In genomic region chr10:130799532-130799931, GRCh38 we compare ENCODE assay signal across 23 cellular contexts.
"Had no signal": no experiment of that assay in that cellular context is flagged by ENCODE, and none has a peak within 500 bp of the region (broad histone marks: within the 10 kb centered on the region; RNA-seq: fewer than 3 reads in every experiment).

No MANE protein-coding gene starts in this region.

- H3K9ac ChIP-seq: neural progenitor cell had no signal

- H3K4me3 Mint-ChIP-seq: immature natural killer cell; natural killer cell treated with Interleukin-12 subunit alpha and Interleukin-12 subunit beta and Interleukin-15 and Interleukin-18, amount 100 ng/mL, for 72 hours; neural progenitor cell; stimulated activated memory B cell treated with anti-CD40 and anti-IgM and Interleukin-4, amounts not matched to agents 10 μg/mL and 1 μg/mL and 100 μg/mL, for 72 hours; stimulated activated naive CD8-positive, alpha-beta T cell treated with anti-CD3 and anti-CD28 coated beads, Interleukin-15, Interleukin-2, amounts not matched to agents 100 ng/mL and 50 ng/mL, for 24 hours had no signal

- H3K27me3 ChIP-seq: neural progenitor cell, right lobe of liver, tibial artery, upper lobe of left lung, vagina had no signal

- H3K36me3 Mint-ChIP-seq: immature natural killer cell; natural killer cell treated with Interleukin-12 subunit alpha and Interleukin-12 subunit beta and Interleukin-15 and Interleukin-18, amount 100 ng/mL, for 72 hours; neural progenitor cell; stimulated activated memory B cell treated with anti-CD40 and anti-IgM and Interleukin-4, amounts not matched to agents 10 μg/mL and 1 μg/mL and 100 μg/mL, for 72 hours had no signal

- H3K27me3 Mint-ChIP-seq: natural killer cell treated with Interleukin-12 subunit alpha and Interleukin-12 subunit beta and Interleukin-15 and Interleukin-18, amount 100 ng/mL, for 72 hours; stimulated activated memory B cell treated with anti-CD40 and anti-IgM and Interleukin-4, amounts not matched to agents 10 μg/mL and 1 μg/mL and 100 μg/mL, for 72 hours; stimulated activated naive CD8-positive, alpha-beta T cell treated with anti-CD3 and anti-CD28 coated beads, Interleukin-15, Interleukin-2, amounts not matched to agents 100 ng/mL and 50 ng/mL, for 24 hours had no signal

- H3K9me3 Mint-ChIP-seq: natural killer cell treated with Interleukin-12 subunit alpha and Interleukin-12 subunit beta and Interleukin-15 and Interleukin-18, amount 100 ng/mL, for 72 hours; stimulated activated memory B cell treated with anti-CD40 and anti-IgM and Interleukin-4, amounts not matched to agents 10 μg/mL and 1 μg/mL and 100 μg/mL, for 72 hours; stimulated activated naive CD8-positive, alpha-beta T cell treated with anti-CD3 and anti-CD28 coated beads, Interleukin-15, Interleukin-2, amounts not matched to agents 100 ng/mL and 50 ng/mL, for 24 hours had no signal

- H3K4me2 ChIP-seq: neural progenitor cell had no signal

- H3K9me3 ChIP-seq: esophagus squamous epithelium, gastroesophageal sphincter, pancreas, prostate gland, right lobe of liver, tibial artery, upper lobe of left lung, vagina had no signal

- H3K27ac ChIP-seq: esophagus squamous epithelium, gastroesophageal sphincter, neural progenitor cell, pancreas, prostate gland, right lobe of liver, tibial artery, upper lobe of left lung, vagina had no signal

- H3K27ac Mint-ChIP-seq: immature natural killer cell; natural killer cell treated with Interleukin-12 subunit alpha and Interleukin-12 subunit beta and Interleukin-15 and Interleukin-18, amount 100 ng/mL, for 72 hours; neural progenitor cell; stimulated activated memory B cell treated with anti-CD40 and anti-IgM and Interleukin-4, amounts not matched to agents 10 μg/mL and 1 μg/mL and 100 μg/mL, for 72 hours; stimulated activated naive CD8-positive, alpha-beta T cell treated with anti-CD3 and anti-CD28 coated beads, Interleukin-15, Interleukin-2, amounts not matched to agents 100 ng/mL and 50 ng/mL, for 24 hours had no signal

- H3K4me1 Mint-ChIP-seq: immature natural killer cell; stimulated activated memory B cell treated with anti-CD40 and anti-IgM and Interleukin-4, amounts not matched to agents 10 μg/mL and 1 μg/mL and 100 μg/mL, for 72 hours had no signal

- H3K4me3 ChIP-seq: esophagus squamous epithelium, gastroesophageal sphincter, lung, neural progenitor cell, pancreas, prostate gland, right lobe of liver, tibial artery, upper lobe of left lung, vagina had no signal

- H3K36me3 ChIP-seq: esophagus squamous epithelium, gastroesophageal sphincter, neural progenitor cell, pancreas, prostate gland, right lobe of liver, tibial artery, upper lobe of left lung, vagina had no signal

- DNase-seq: dermis blood vessel endothelial cell; esophagus squamous epithelium; foreskin fibroblast; glutamatergic neuron; immature natural killer cell; left ventricle myocardium superior; mesenchymal stem cell; midbrain; nucleus accumbens; right lobe of liver; stimulated activated CD4-positive, alpha-beta T cell treated with anti-CD3 and anti-CD28 coated beads, Interleukin-4, amount 100 ng/mL, for 24 hours; tibial artery; upper lobe of left lung had no signal

- H3K4me1 ChIP-seq: esophagus squamous epithelium, gastroesophageal sphincter, neural progenitor cell, pancreas, prostate gland, right lobe of liver, tibial artery, upper lobe of left lung, vagina had no signal

- ATAC-seq: gastroesophageal sphincter; left colon; left ventricle myocardium superior; natural killer cell treated with Interleukin-12 subunit alpha and Interleukin-12 subunit beta and Interleukin-15 and Interleukin-18, amount 100 ng/mL, for 72 hours; pancreas; right lobe of liver; stimulated activated memory B cell treated with anti-CD40 and anti-IgM and Interleukin-4, amounts not matched to agents 10 μg/mL and 1 μg/mL and 100 μg/mL, for 72 hours had no signal
